2 cellular contexts compared by ENCODE assay signal in genomic region chr7:130425798-130426197, GRCh38.
TF ChIP-seq lines count a peak whose summit lies in the region.

No MANE protein-coding gene starts in this region.

TF ChIP-seq in neural cell, 6 proteins besides CTCF, POLR2A, EP300 and RAD21:
- TF ChIP-seq MXI1 (conservative IDR thresholded peaks at IDR 0.05; ENCODE audit: poor library complexity, severe bottlenecking) (no peak), POLR2AphosphoS5 (IDR thresholded peaks at IDR 0.05) (no peak), SMC3 (conservative IDR thresholded peaks at IDR 0.05; ENCODE audit: poor library complexity) (no peak), TAF1 (IDR thresholded peaks at IDR 0.05; ENCODE audit: low read depth) (no peak), EZH2 (IDR thresholded peaks at IDR 0.05; ENCODE audit: borderline replicate concordance, insufficient read depth, low read length, poor library complexity, severe bottlenecking) (no peak)
- TF ChIP-seq, protein P1, sequence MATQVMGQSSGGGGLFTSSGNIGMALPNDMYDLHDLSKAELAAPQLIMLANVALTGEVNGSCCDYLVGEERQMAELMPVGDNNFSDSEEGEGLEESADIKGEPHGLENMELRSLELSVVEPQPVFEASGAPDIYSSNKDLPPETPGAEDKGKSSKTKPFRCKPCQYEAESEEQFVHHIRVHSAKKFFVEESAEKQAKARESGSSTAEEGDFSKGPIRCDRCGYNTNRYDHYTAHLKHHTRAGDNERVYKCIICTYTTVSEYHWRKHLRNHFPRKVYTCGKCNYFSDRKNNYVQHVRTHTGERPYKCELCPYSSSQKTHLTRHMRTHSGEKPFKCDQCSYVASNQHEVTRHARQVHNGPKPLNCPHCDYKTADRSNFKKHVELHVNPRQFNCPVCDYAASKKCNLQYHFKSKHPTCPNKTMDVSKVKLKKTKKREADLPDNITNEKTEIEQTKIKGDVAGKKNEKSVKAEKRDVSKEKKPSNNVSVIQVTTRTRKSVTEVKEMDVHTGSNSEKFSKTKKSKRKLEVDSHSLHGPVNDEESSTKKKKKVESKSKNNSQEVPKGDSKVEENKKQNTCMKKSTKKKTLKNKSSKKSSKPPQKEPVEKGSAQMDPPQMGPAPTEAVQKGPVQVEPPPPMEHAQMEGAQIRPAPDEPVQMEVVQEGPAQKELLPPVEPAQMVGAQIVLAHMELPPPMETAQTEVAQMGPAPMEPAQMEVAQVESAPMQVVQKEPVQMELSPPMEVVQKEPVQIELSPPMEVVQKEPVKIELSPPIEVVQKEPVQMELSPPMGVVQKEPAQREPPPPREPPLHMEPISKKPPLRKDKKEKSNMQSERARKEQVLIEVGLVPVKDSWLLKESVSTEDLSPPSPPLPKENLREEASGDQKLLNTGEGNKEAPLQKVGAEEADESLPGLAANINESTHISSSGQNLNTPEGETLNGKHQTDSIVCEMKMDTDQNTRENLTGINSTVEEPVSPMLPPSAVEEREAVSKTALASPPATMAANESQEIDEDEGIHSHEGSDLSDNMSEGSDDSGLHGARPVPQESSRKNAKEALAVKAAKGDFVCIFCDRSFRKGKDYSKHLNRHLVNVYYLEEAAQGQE (IDR thresholded peaks at IDR 0.05; ENCODE audit: borderline replicate concordance) = no peak

TF ChIP-seq in HepG2, 621 proteins besides CTCF, POLR2A, EP300 and RAD21:
- TF ChIP-seq FOXK1 (CRISPR knock-in tag; IDR thresholded peaks at IDR 0.05; ENCODE audit: borderline replicate concordance, low read depth) = no peak
- TF ChIP-seq ZNF841 (CRISPR knock-in tag; IDR thresholded peaks at IDR 0.05; ENCODE audit: borderline replicate concordance) = no peak
- TF ChIP-seq NCOA2 (CRISPR knock-in tag; IDR thresholded peaks at IDR 0.05) = no peak
- no peak for TF ChIP-seq RBFOX2 (IDR thresholded peaks at IDR 0.05; ENCODE audit: low read depth, low read length)
- no peak for TF ChIP-seq ZNF891 (CRISPR knock-in tag; IDR thresholded peaks at IDR 0.05)
- TF ChIP-seq ZBTB7B (CRISPR knock-in tag; IDR thresholded peaks at IDR 0.05) = no peak
- no peak for TF ChIP-seq ZNF333 (CRISPR knock-in tag; IDR thresholded peaks at IDR 0.05; ENCODE audit: borderline replicate concordance)
- TF ChIP-seq ZNF451 (CRISPR knock-in tag; IDR thresholded peaks at IDR 0.05) = no peak
- no peak for TF ChIP-seq FOSL1 (CRISPR knock-in tag; IDR thresholded peaks at IDR 0.05; ENCODE audit: borderline replicate concordance)
- no peak for TF ChIP-seq PCBP1 (IDR thresholded peaks at IDR 0.05; ENCODE audit: borderline replicate concordance, low read depth, low read length)
- no peak for TF ChIP-seq ZNF615 (CRISPR knock-in tag; IDR thresholded peaks at IDR 0.05; ENCODE audit: borderline replicate concordance)
- no peak for TF ChIP-seq ZNF34 (CRISPR knock-in tag; IDR thresholded peaks at IDR 0.05; ENCODE audit: borderline replicate concordance)
- no peak for TF ChIP-seq TSC22D2 (CRISPR knock-in tag; IDR thresholded peaks at IDR 0.05; ENCODE audit: borderline replicate concordance)
- TF ChIP-seq ZNF652 (CRISPR knock-in tag; IDR thresholded peaks at IDR 0.05; ENCODE audit: borderline replicate concordance, low read depth) = no peak
- TF ChIP-seq MED8 (CRISPR knock-in tag; IDR thresholded peaks at IDR 0.05; ENCODE audit: insufficient replicate concordance) = no peak
- TF ChIP-seq ZBTB42 (CRISPR knock-in tag; IDR thresholded peaks at IDR 0.05) = no peak
- TF ChIP-seq JUNB (CRISPR knock-in tag; IDR thresholded peaks at IDR 0.05; ENCODE audit: borderline replicate concordance) = no peak
- no peak for TF ChIP-seq TCF12 (IDR thresholded peaks at IDR 0.05)
- TF ChIP-seq TCF12 (CRISPR knock-in tag; IDR thresholded peaks at IDR 0.05) = no peak
